Comparison of ENCODE assay signal across 9 cellular contexts in genomic region chr6:156977527-156978291, GRCh38.
A peak's percentile ranks its signal among the peaks of the same experiment; 100 is the strongest.
DNase-seq lines count a peak whose midpoint lies in the region; ATAC-seq and TF ChIP-seq lines count a peak whose summit lies in the region.
"Had no signal": no experiment of that assay in that cellular context is flagged by ENCODE, and none has a peak within 500 bp of the region (broad histone marks: within the 10 kb centered on the region; RNA-seq: fewer than 3 reads in every experiment).

No MANE protein-coding gene starts in this region.

- no peaks in the 10 kb centered on the region for H3K9me3 Mint-ChIP-seq in T-helper 1 cell treated with Interleukin-12 subunit alpha and Interleukin-12 subunit beta and Interleukin-4 antibody, amounts not matched to agents 30 μg/mL and 1 μg/mL, for 36 hours
- H3K9me3 Mint-ChIP-seq in stimulated activated naive CD8-positive, alpha-beta T cell treated with anti-CD3 and anti-CD28 coated beads, Interleukin-15, amount 100 ng/mL, for 72 hours: no peaks in the 10 kb centered on the region

- peaks cover 1% of the 10 kb centered on the region for H3K36me3 Mint-ChIP-seq in T-helper 1 cell treated with Interleukin-12 subunit alpha and Interleukin-12 subunit beta and Interleukin-4 antibody, amounts not matched to agents 30 μg/mL and 1 μg/mL, for 36 hours (ENCODE audit: low read depth)

- H3K4me1 ChIP-seq in OCI-LY7 (ENCODE audit: insufficient read depth, low read length, poor library complexity, severe bottlenecking) (peaks cover 90% of the 10 kb centered on the region), foreskin keratinocyte (peaks cover 9% of the 10 kb centered on the region)

- peaks cover 97% of the 10 kb centered on the region for H3K79me2 ChIP-seq in OCI-LY7 (ENCODE audit: insufficient read depth, low read depth, low read length)

- intact Hi-C loops in OCI-LY7 (cut with micrococcal nuclease; ENCODE audit: unreplicated experiment): loop anchor here (5.0 kb wide), 1 partner anchor 195 kb away; no protein-coding TSS in a partner anchor

- peak overlapping the region; percentile 26 for H3K4me3 Mint-ChIP-seq in T-helper 1 cell treated with Interleukin-12 subunit alpha and Interleukin-12 subunit beta and Interleukin-4 antibody, amounts not matched to agents 30 μg/mL and 1 μg/mL, for 36 hours
- H3K4me3 Mint-ChIP-seq in stimulated activated naive CD8-positive, alpha-beta T cell treated with anti-CD3 and anti-CD28 coated beads, Interleukin-15, amount 100 ng/mL, for 72 hours: peak overlapping the region in 1 of 2 donors; percentile 57

- ATAC-seq in foreskin keratinocyte (peak; percentile 75), HG03521 (IDR thresholded peaks at IDR 0.05; ENCODE audit: unreplicated experiment) (no peak)
- ATAC-seq in stimulated activated naive CD8-positive, alpha-beta T cell treated with anti-CD3 and anti-CD28 coated beads, Interleukin-15, amount 100 ng/mL, for 72 hours: no peak

- TF ChIP-seq CTCF in OCI-LY7 (conservative IDR thresholded peaks at IDR 0.05; ENCODE audit: low read length) (no peak), foreskin keratinocyte (conservative IDR thresholded peaks at IDR 0.05) (no peak)

- no peak overlapping the region for H3K4me3 ChIP-seq in OCI-LY7 (ENCODE audit: low read depth, low read length, poor library complexity, severe bottlenecking)

- H3K27me3 Mint-ChIP-seq in T-helper 1 cell treated with Interleukin-12 subunit alpha and Interleukin-12 subunit beta and Interleukin-4 antibody, amounts not matched to agents 30 μg/mL and 1 μg/mL, for 36 hours (ENCODE audit: low read depth): no peaks in the 10 kb centered on the region
- H3K27me3 Mint-ChIP-seq in stimulated activated naive CD8-positive, alpha-beta T cell treated with anti-CD3 and anti-CD28 coated beads, Interleukin-15, amount 100 ng/mL, for 72 hours: no peaks in the 10 kb centered on the region

- H3K36me3 ChIP-seq in OCI-LY7 (ENCODE audit: insufficient read depth, low read length): no peaks in the 10 kb centered on the region

- peaks cover 2% of the 10 kb centered on the region; the same call in 1 of the 2 replicates for H4K20me1 ChIP-seq in OCI-LY7 (ENCODE audit: insufficient read depth, low read length)

- peaks cover 44% of the 10 kb centered on the region for H3K4me1 Mint-ChIP-seq in T-helper 1 cell treated with Interleukin-12 subunit alpha and Interleukin-12 subunit beta and Interleukin-4 antibody, amounts not matched to agents 30 μg/mL and 1 μg/mL, for 36 hours (ENCODE audit: low read depth)
- H3K4me1 Mint-ChIP-seq in stimulated activated naive CD8-positive, alpha-beta T cell treated with anti-CD3 and anti-CD28 coated beads, Interleukin-15, amount 100 ng/mL, for 72 hours: peaks cover 95% of the 10 kb centered on the region

- H3K27ac ChIP-seq in OCI-LY7 (ENCODE audit: low read depth, low read length, poor library complexity, severe bottlenecking): peak overlapping the region; percentile 88
- no peak overlapping the region for H3K27ac ChIP-seq in foreskin keratinocyte

- peak overlapping the region; percentile 99 for H3K4me2 ChIP-seq in OCI-LY7 (ENCODE audit: low read length)

- CTCF ChIA-PET in OCI-LY7 (lab: Charles Lee; ENCODE audit: unreplicated experiment): no interaction called here

- H3K27me3 ChIP-seq in foreskin keratinocyte: no peaks in the 10 kb centered on the region

- DNase-seq in T-helper 1 cell: no peak
- no peak for DNase-seq in OCI-LY7 (ENCODE audit: low spot score)
- peak in 1 of 2 donors; percentile 38 for DNase-seq in foreskin keratinocyte
- no peak for DNase-seq in stimulated activated naive CD8-positive, alpha-beta T cell treated with anti-CD3 and anti-CD28 coated beads, Interleukin-15, amount 100 ng/mL, for 72 hours
- no peak for DNase-seq in activated naive CD4-positive, alpha-beta T cell (lab: John Stamatoyannopoulos, UW)
- DNase-seq in germinal center (ENCODE audit: low spot score): no peak
- DNase-seq: activated CD4-positive, alpha-beta T cell treated with anti-CD3 and anti-CD28 coated beads, Interleukin-2, amount 50 U/mL, for 1 hour had no signal

- BruUV-seq in OCI-LY7 (replicated peaks; lab: Mats Ljungman, UMichigan): no TSS peak

- POLR2A ChIA-PET in OCI-LY7 (lab: Charles Lee): interaction anchor here (0.6 to 1.7 kb wide), 10 partner anchors 9 to 1440 kb away, joined by 3 to 14 read pairs (median 3); no protein-coding TSS in a partner anchor

- H3K9me2 ChIP-seq in OCI-LY7 (ENCODE audit: insufficient read depth, low read length): no peaks in the 10 kb centered on the region

- no peaks in the 10 kb centered on the region for H3K9me3 ChIP-seq in OCI-LY7 (ENCODE audit: low read length)

- no peak overlapping the region for H2AFZ ChIP-seq in OCI-LY7 (ENCODE audit: low read length)

- no peak overlapping the region for H3K27ac Mint-ChIP-seq in T-helper 1 cell treated with Interleukin-12 subunit alpha and Interleukin-12 subunit beta and Interleukin-4 antibody, amounts not matched to agents 30 μg/mL and 1 μg/mL, for 36 hours
- peak overlapping the region; percentile 36 to 84 for H3K27ac Mint-ChIP-seq in stimulated activated naive CD8-positive, alpha-beta T cell treated with anti-CD3 and anti-CD28 coated beads, Interleukin-15, amount 100 ng/mL, for 72 hours
